In genomic region chr4:71258323-71258722, GRCh38 we compare ENCODE assay signal across 34 cellular contexts.
"Had no signal": no experiment of that assay in that cellular context is flagged by ENCODE, and none has a peak within 500 bp of the region (broad histone marks: within the 10 kb centered on the region; RNA-seq: fewer than 3 reads in every experiment).

No MANE protein-coding gene starts in this region.

- H3K4me3 Mint-ChIP-seq: activated CD4-positive, alpha-beta T cell treated with anti-CD3 and anti-CD28 coated beads for 36 hours; activated CD4-positive, alpha-beta T cell treated with anti-CD3 and anti-CD28 coated beads, Interleukin-2, amount 10 ng/mL, durations not matched to agents 7 days and 5 days; activated CD8-positive, alpha-beta T cell treated with anti-CD3 and anti-CD28 coated beads, Interleukin-2, amount 10 ng/mL, durations not matched to agents 7 days and 5 days; activated T-cell treated with anti-CD3 and anti-CD28 coated beads, Interleukin-2, amount 50 U/mL, for 24 hours; T-helper 1 cell treated with Interleukin-12 subunit alpha and Interleukin-12 subunit beta and Interleukin-4 antibody, amounts not matched to agents 30 μg/mL and 1 μg/mL, for 36 hours; T-helper 2 cell treated with Interferon-gamma antibody and Interleukin-4, amounts not matched to agents 5 μg/mL and 100 μg/mL, for 36 hours; WTC11 had no signal

- H3K4me3 ChIP-seq: adrenal gland, Peyer's patch, SJSA1 had no signal

- H3K27me3 ChIP-seq: adrenal gland, brain microvascular endothelial cell, Peyer's patch, SJSA1 had no signal

- H3K27me3 Mint-ChIP-seq: activated CD4-positive, alpha-beta T cell treated with anti-CD3 and anti-CD28 coated beads for 36 hours; activated CD4-positive, alpha-beta T cell treated with anti-CD3 and anti-CD28 coated beads, Interleukin-2, amount 10 ng/mL, durations not matched to agents 7 days and 5 days; activated T-cell treated with anti-CD3 and anti-CD28 coated beads, Interleukin-2, amount 50 U/mL, for 24 hours had no signal

- DNase-seq: activated CD4-positive, alpha-beta T cell treated with anti-CD3 and anti-CD28 coated beads for 36 hours; activated CD4-positive, alpha-beta T cell treated with anti-CD3 and anti-CD28 coated beads, Interleukin-2, amount 10 ng/mL, durations not matched to agents 7 days and 5 days; activated CD4-positive, alpha-beta T cell treated with anti-CD3 and anti-CD28 coated beads, Interleukin-2, amount 50 U/mL, for 48 hours; activated CD8-positive, alpha-beta T cell treated with anti-CD3 and anti-CD28 coated beads, Interleukin-2, amount 10 ng/mL, durations not matched to agents 7 days and 5 days; activated gamma-delta T cell; activated naive CD4-positive, alpha-beta T cell treated with Interleukin-2 at 50 U/mL for 16 hours; activated T-cell treated with anti-CD3 and anti-CD28 coated beads, Interleukin-2, amount 50 U/mL, for 24 hours; adrenal gland; brain microvascular endothelial cell; MM.1S; MV-4-11; NCI-H1092; NCI-H146; NCI-H187; NCI-H2029 treated with DMSO at 0.1 percent for 48 hours; NCI-H2107; NCI-H2171; NCI-H510A; NCI-H526; NCI-H748 treated with DMSO at 0.1 percent for 48 hours; NK-92 treated with Interleukin-12 subunit alpha and Interleukin-12 subunit beta, amount 100 ng/mL, for 24 hours; PC-3; Peyer's patch; RPMI8226; SHP77 treated with DMSO at 0.1 percent for 48 hours; SK-N-SH had no signal

- H3K9me3 ChIP-seq: adrenal gland, Peyer's patch, SJSA1, SK-N-SH had no signal

- H3K36me3 Mint-ChIP-seq: activated naive CD4-positive, alpha-beta T cell treated with anti-CD3 and anti-CD28 coated beads, Interleukin-2, amount 50 U/mL, for 72 hours; WTC11 had no signal

- H3K27ac Mint-ChIP-seq: activated CD4-positive, alpha-beta T cell treated with anti-CD3 and anti-CD28 coated beads for 36 hours; activated CD4-positive, alpha-beta T cell treated with anti-CD3 and anti-CD28 coated beads, Interleukin-2, amount 10 ng/mL, durations not matched to agents 7 days and 5 days; activated CD8-positive, alpha-beta T cell treated with anti-CD3 and anti-CD28 coated beads, Interleukin-2, amount 10 ng/mL, durations not matched to agents 7 days and 5 days; activated naive CD4-positive, alpha-beta T cell treated with anti-CD3 and anti-CD28 coated beads, Interleukin-2, amount 50 U/mL, for 72 hours; activated T-cell treated with anti-CD3 and anti-CD28 coated beads, Interleukin-2, amount 50 U/mL, for 24 hours; activated T-helper 2 cell treated with anti-CD3 and anti-CD28 coated beads, Interferon-gamma antibody, Interleukin-2, Interleukin-4, amounts not matched to agents 10 μg/mL and 5 μg/mL and 100 μg/mL, durations not matched to agents 14 hours and 24 hours and 36 hours; T-helper 1 cell treated with Interleukin-12 subunit alpha and Interleukin-12 subunit beta and Interleukin-4 antibody, amounts not matched to agents 30 μg/mL and 1 μg/mL, for 36 hours; T-helper 2 cell treated with Interferon-gamma antibody and Interleukin-4, amounts not matched to agents 5 μg/mL and 100 μg/mL, for 36 hours; WTC11 had no signal

- H3K9me3 Mint-ChIP-seq: activated CD4-positive, alpha-beta T cell treated with anti-CD3 and anti-CD28 coated beads, Interleukin-2, amount 10 ng/mL, durations not matched to agents 7 days and 5 days; activated naive CD4-positive, alpha-beta T cell treated with anti-CD3 and anti-CD28 coated beads, Interleukin-2, amount 50 U/mL, for 72 hours; activated T-cell treated with anti-CD3 and anti-CD28 coated beads, Interleukin-2, amount 50 U/mL, for 24 hours; activated T-helper 2 cell treated with anti-CD3 and anti-CD28 coated beads, Interferon-gamma antibody, Interleukin-2, Interleukin-4, amounts not matched to agents 10 μg/mL and 5 μg/mL and 100 μg/mL, durations not matched to agents 14 hours and 24 hours and 36 hours; T-helper 1 cell treated with Interleukin-12 subunit alpha and Interleukin-12 subunit beta and Interleukin-4 antibody, amounts not matched to agents 30 μg/mL and 1 μg/mL, for 36 hours; T-helper 2 cell treated with Interferon-gamma antibody and Interleukin-4, amounts not matched to agents 5 μg/mL and 100 μg/mL, for 36 hours; WTC11 had no signal

- H3K4me1 ChIP-seq: adrenal gland, Peyer's patch had no signal

- H3K27ac ChIP-seq: adrenal gland, brain microvascular endothelial cell, KMS-11, Peyer's patch, SJSA1 had no signal

- H3K36me3 ChIP-seq: adrenal gland, brain microvascular endothelial cell, Peyer's patch, SJSA1 had no signal

- ATAC-seq: activated CD4-positive, alpha-beta T cell treated with anti-CD3 and anti-CD28 coated beads for 36 hours; activated CD4-positive, CD25-positive, alpha-beta regulatory T cell treated with anti-CD3 and anti-CD28 coated beads, Interleukin-2, amount 50 U/mL, for 24 hours; activated CD8-positive, alpha-beta T cell treated with anti-CD3 and anti-CD28 coated beads, Interleukin-2, amount 10 ng/mL, durations not matched to agents 7 days and 5 days; activated naive CD4-positive, alpha-beta T cell treated with anti-CD3 and anti-CD28 coated beads, Interleukin-2, amount 50 U/mL, for 72 hours; PC-3; WTC11 had no signal
